Comparison of ENCODE assay signal across 8 cellular contexts in genomic region chr1:51569284-51570062, GRCh38. TPM values are rescaled to one million over a fixed set of nuclear protein-coding genes. Genes with fewer than 3 reads are reported as not detected.
DNase-seq lines count a peak whose midpoint lies in the region; ATAC-seq and TF ChIP-seq lines count a peak whose summit lies in the region.

No MANE protein-coding gene starts in this region.

- no peaks in the 10 kb centered on the region for H3K36me3 Mint-ChIP-seq in activated CD8-positive, alpha-beta T cell treated with anti-CD3 and anti-CD28 coated beads, Interleukin-2, amount 10 ng/mL, durations not matched to agents 7 days and 5 days (ENCODE audit: low read depth)

- H3K9me3 ChIP-seq in HEK293 (ENCODE audit: control insufficient read depth, insufficient read depth, low read depth, low read length) (no peaks in the 10 kb centered on the region), spleen (no peaks in the 10 kb centered on the region)

- H3K4me1 ChIP-seq in HEK293 (ENCODE audit: control insufficient read depth, insufficient read depth, low read length): peaks cover 5% of the 10 kb centered on the region; the same call in 1 of the 2 replicates
- H3K4me1 ChIP-seq in foreskin keratinocyte: peaks cover 31% of the 10 kb centered on the region
- peaks cover 15 to 42% (median 34%) of the 10 kb centered on the region in 6 donors for H3K4me1 ChIP-seq in spleen

- CTCF ChIA-PET in HEK293 (lab: Yijun Ruan, JAX): interaction anchor here (0.6 to 2.2 kb wide), 6 partner anchors 46 to 303 kb away, joined by 3 to 10 read pairs (median 3); no protein-coding TSS in a partner anchor
- CTCF ChIA-PET in activated CD8-positive, alpha-beta T cell treated with anti-CD3 and anti-CD28 coated beads, Interleukin-2, amount 10 ng/mL, durations not matched to agents 7 days and 5 days (lab: Charles Lee): interaction anchor here (1.0 to 1.7 kb wide), 4 partner anchors 49 to 200 kb away, joined by 3 to 5 read pairs (median 4); partner anchors contain the start of gene EPS15

- H3K4me1 Mint-ChIP-seq in activated CD8-positive, alpha-beta T cell treated with anti-CD3 and anti-CD28 coated beads, Interleukin-2, amount 10 ng/mL, durations not matched to agents 7 days and 5 days (ENCODE audit: low read depth): peaks cover 44% of the 10 kb centered on the region

- POLR2A ChIA-PET in HEK293 (lab: Yijun Ruan, JAX): interaction anchor here (0.5 to 1.4 kb wide), 5 partner anchors 48 to 177 kb away, joined by 3 to 5 read pairs (median 3); no protein-coding TSS in a partner anchor
- POLR2A ChIA-PET in activated CD8-positive, alpha-beta T cell treated with anti-CD3 and anti-CD28 coated beads, Interleukin-2, amount 10 ng/mL, durations not matched to agents 7 days and 5 days (lab: Charles Lee): interaction anchor here (0.6 to 1.1 kb wide), 4 partner anchors 50 to 200 kb away, joined by 3 to 5 read pairs (median 4); partner anchors contain the start of gene EPS15

- H3K27me3 ChIP-seq in foreskin keratinocyte (no peaks in the 10 kb centered on the region), spleen (replicated peaks in 1 of 7) (no peaks in the 10 kb centered on the region)

- H3K27ac ChIP-seq in HEK293 (ENCODE audit: extremely low read depth, low read depth, low read length) (peak overlapping the region; percentile 3; the same call in 1 of the 2 replicates), foreskin keratinocyte (peak overlapping the region; percentile 36), spleen (peak overlapping the region; percentile 65 to 87 (median 80))

- peak; percentile 1 to 9 for DNase-seq in activated CD8-positive, alpha-beta memory T cell treated with anti-CD3 and anti-CD28 coated beads for 1 hour (ENCODE audit: extremely low read depth in 1 of 2, low read depth in 1 of 2)
- no peak for DNase-seq in activated CD8-positive, alpha-beta memory T cell treated with anti-CD3 and anti-CD28 coated beads, Interleukin-2, amount 50 U/mL, for 48 hours
- DNase-seq in LNCaP clone FGC (ENCODE audit: low read depth) (no peak), foreskin keratinocyte (peak; percentile 87 to 95), spleen (no peak), epidermal melanocyte (ENCODE audit: insufficient read length, low spot score) (no peak)
- DNase-seq in activated CD8-positive, alpha-beta T cell treated with anti-CD3 and anti-CD28 coated beads, Interleukin-2, amount 10 ng/mL, durations not matched to agents 7 days and 5 days: peak; percentile 54

- no peaks in the 10 kb centered on the region for H3K36me3 ChIP-seq in HEK293 (ENCODE audit: control insufficient read depth in 2 of 2, insufficient read depth in 1 of 2, low read length in 2 of 2)
- no peaks in the 10 kb centered on the region for H3K36me3 ChIP-seq in spleen

- no peak for TF ChIP-seq POLR2A in spleen (IDR thresholded peaks at IDR 0.05)

- TF ChIP-seq CTCF in HEK293 (tag by site-specific recombination; IDR thresholded peaks at IDR 0.05) (peak; percentile 51; the same call in 1 of the 2 replicates), LNCaP clone FGC (IDR thresholded peaks at IDR 0.05; ENCODE audit: control insufficient read depth, extremely low read depth, insufficient read depth) (peak; percentile 29; the same call in 1 of the 2 replicates), foreskin keratinocyte (conservative IDR thresholded peaks at IDR 0.05) (peak; percentile 62), spleen (IDR thresholded peaks at IDR 0.05 in 8 of 11, conservative IDR thresholded peaks at IDR 0.05 in 3 of 11) (peak in 4 of 11 experiments; percentile 11 to 28 (median 18))

- H3K27ac Mint-ChIP-seq in activated CD8-positive, alpha-beta T cell treated with anti-CD3 and anti-CD28 coated beads, Interleukin-2, amount 10 ng/mL, durations not matched to agents 7 days and 5 days: peak overlapping the region; percentile 88

- H3K27me3 Mint-ChIP-seq in activated CD8-positive, alpha-beta T cell treated with anti-CD3 and anti-CD28 coated beads, Interleukin-2, amount 10 ng/mL, durations not matched to agents 7 days and 5 days (ENCODE audit: low read depth): no peaks in the 10 kb centered on the region

- no peaks in the 10 kb centered on the region for H3K9me3 Mint-ChIP-seq in activated CD8-positive, alpha-beta T cell treated with anti-CD3 and anti-CD28 coated beads, Interleukin-2, amount 10 ng/mL, durations not matched to agents 7 days and 5 days (ENCODE audit: insufficient read depth)

- H3K4me3 Mint-ChIP-seq in activated CD8-positive, alpha-beta T cell treated with anti-CD3 and anti-CD28 coated beads, Interleukin-2, amount 10 ng/mL, durations not matched to agents 7 days and 5 days: peak overlapping the region; percentile 42

- intact Hi-C loops in spleen (cut with DNase I; ENCODE audit: low total_unique reads): loop anchor here (5.0 kb wide), 1 partner anchor 198 kb away; no protein-coding TSS in a partner anchor

- WGBS in spleen, 5 donors: 14 to 25% (median 21%) methylated on average over 4 of the region's 4 CpGs

- no peak overlapping the region for H3K4me3 ChIP-seq in HEK293 (ENCODE audit: low read depth, low read length)
- H3K4me3 ChIP-seq in LNCaP clone FGC (ENCODE audit: low read depth, low read length): no peak overlapping the region
- peak overlapping the region in 1 of 8 donors; percentile 46 for H3K4me3 ChIP-seq in spleen

- ATAC-seq in activated CD8-positive, alpha-beta T cell treated with anti-CD3 and anti-CD28 coated beads, Interleukin-2, amount 10 ng/mL, durations not matched to agents 7 days and 5 days: peak; percentile 81
- ATAC-seq in foreskin keratinocyte: peak; percentile 95

TF ChIP-seq in HEK293, 187 proteins besides CTCF, POLR2A, EP300 and RAD21 (continues in another document):
- TF ChIP-seq ZFHX2 (tag by site-specific recombination; conservative IDR thresholded peaks at IDR 0.05) (no peak), OVOL3 (tag by site-specific recombination; IDR thresholded peaks at IDR 0.05) (0 out of 2 replicates have a peak, but pooled peaks have one; percentile 16), ZNF366 (tag by site-specific recombination; conservative IDR thresholded peaks at IDR 0.05) (peak; percentile 78), ZNF2 (tag by site-specific recombination; IDR thresholded peaks at IDR 0.05) (no peak), ZNF341 (tag by site-specific recombination; IDR thresholded peaks at IDR 0.05; ENCODE audit: low read depth) (no peak), BCL11A (tag by site-specific recombination; IDR thresholded peaks at IDR 0.05; ENCODE audit: low read depth) (no peak), ZNF544 (tag by site-specific recombination; IDR thresholded peaks at IDR 0.05) (no peak), ZNF362 (tag by site-specific recombination; IDR thresholded peaks at IDR 0.05) (no peak), ZBTB48 (tag by site-specific recombination; IDR thresholded peaks at IDR 0.05) (no peak), ZNF768 (tag by site-specific recombination; IDR thresholded peaks at IDR 0.05) (no peak), ZNF654 (tag by site-specific recombination; IDR thresholded peaks at IDR 0.05; ENCODE audit: low read depth) (peak; percentile 28), ZBTB20 (tag by site-specific recombination; IDR thresholded peaks at IDR 0.05) (peak; percentile 67), ZNF558 (tag by site-specific recombination; IDR thresholded peaks at IDR 0.05) (0 out of 2 replicates have a peak, but pooled peaks have one; percentile 37), ZNF248 (tag by site-specific recombination; IDR thresholded peaks at IDR 0.05) (no peak), ZSCAN18 (tag by site-specific recombination; IDR thresholded peaks at IDR 0.05) (no peak), KLF8 (tag by site-specific recombination; IDR thresholded peaks at IDR 0.05) (0 out of 2 replicates have a peak, but pooled peaks have one; percentile 38), ZEB2 (tag by site-specific recombination; IDR thresholded peaks at IDR 0.05) (peak; percentile 57; the same call in 1 of the 2 replicates), ZNF514 (tag by site-specific recombination; IDR thresholded peaks at IDR 0.05) (no peak)

RNA-seq across cellular contexts. Expression of gene OSBPL9, which starts 47.4 kb away (rescaled TPM):
- 10 to 100 TPM; 43.3 to 45.8 TPM for total RNA-seq in activated CD8-positive, alpha-beta T cell treated with anti-CD3 and anti-CD28 coated beads, Interleukin-2, amount 10 ng/mL, durations not matched to agents 7 days and 5 days
- total RNA-seq in foreskin keratinocyte (68.1 and 73.4 TPM in 2 replicates), spleen (10 to 100 TPM; 59.9 to 97.4 (median 85.6) TPM)
- polyA plus RNA-seq in foreskin keratinocyte (34.9 and 38.5 TPM in 2 replicates), spleen (10 to 100 TPM; 34.6 to 44.3 (median 36.2) TPM)

RNA-seq across cellular contexts. Expression of gene EPS15, which starts 50.4 kb away (rescaled TPM):
- 10 to 100 TPM; 57.2 to 58.4 TPM for total RNA-seq in activated CD8-positive, alpha-beta T cell treated with anti-CD3 and anti-CD28 coated beads, Interleukin-2, amount 10 ng/mL, durations not matched to agents 7 days and 5 days
- total RNA-seq in foreskin keratinocyte (36.2 and 39.2 TPM in 2 replicates), spleen (100 to 1,000 TPM in 6 of 7 donors, 10 to 100 TPM in 1; 94.4 to 142 (median 132) TPM)
- polyA plus RNA-seq in foreskin keratinocyte (8.6 and 9.1 TPM in 2 replicates), spleen (10 to 100 TPM; 24.2 to 31.3 (median 26.3) TPM)

Comparison
In these comparisons a context has a peak if more than half of its experiments do, and no peak if none do; other contexts are left out.
1. DNase-seq: peak in activated CD8-positive, alpha-beta memory T cell treated with anti-CD3 and anti-CD28 coated beads for 1 hour (2 of 2), activated CD8-positive, alpha-beta T cell treated with anti-CD3 and anti-CD28 coated beads, Interleukin-2, amount 10 ng/mL, durations not matched to agents 7 days and 5 days (single experiment) and foreskin keratinocyte (2 of 2); none in activated CD8-positive, alpha-beta memory T cell treated with anti-CD3 and anti-CD28 coated beads, Interleukin-2, amount 50 U/mL, for 48 hours (single experiment), LNCaP clone FGC (single experiment), spleen (single experiment) and epidermal melanocyte (single experiment).
2. H3K27ac ChIP-seq: peak in every context shown above with its lines; median percentile 80 in spleen; 36 in foreskin keratinocyte; 3 in HEK293.